8 cellular contexts compared by ENCODE assay signal in genomic region chr1:183471748-183472487, GRCh38.
DNase-seq lines count a peak whose midpoint lies in the region; ATAC-seq and TF ChIP-seq lines count a peak whose summit lies in the region.

No MANE protein-coding gene starts in this region.

- ATAC-seq in GM19025 (IDR thresholded peaks at IDR 0.05; ENCODE audit: low read depth, unreplicated experiment) (peak; percentile 38), HG03354 (IDR thresholded peaks at IDR 0.05; ENCODE audit: poor library complexity, severe bottlenecking, unreplicated experiment) (peak; percentile 61)
- peak; percentile 59 to 68 for ATAC-seq in activated CD4-positive, CD25-positive, alpha-beta regulatory T cell treated with anti-CD3 and anti-CD28 coated beads, Interleukin-2, amount 50 U/mL, for 24 hours

- no peak for TF ChIP-seq CTCF in AG09309 (IDR thresholded peaks at IDR 0.05; ENCODE audit: control insufficient read depth, insufficient read depth, low read depth, low read length, missing control alignments)

- H3K4me3 ChIP-seq in AG09309 (ENCODE audit: control insufficient read depth, low read depth, low read length): peak overlapping the region; percentile 98

- DNase-seq in AG09309 (ENCODE audit: low read depth) (peak; percentile 91), NCI-H446 (lab: John Stamatoyannopoulos, UW) (peak; percentile 99), cerebellar cortex (ENCODE audit: low spot score) (peak; percentile 99), islet precursor cell (peak; percentile 99)
- peak; percentile 99 for DNase-seq in stimulated activated CD4-positive, alpha-beta T cell treated with anti-CD3 and anti-CD28 coated beads, Interleukin-12 subunit alpha, Interleukin-12 subunit beta, amount 100 ng/mL, for 4 hours

Comparison
In these comparisons a context has a peak if more than half of its experiments do, and no peak if none do; other contexts are left out.
1. Peak in every context shown above with its lines: DNase-seq, ATAC-seq and H3K4me3 ChIP-seq.